In genomic region chr4:77989986-77990385, GRCh38 we compare ENCODE assay signal across 28 cellular contexts.
"Had no signal": no experiment of that assay in that cellular context is flagged by ENCODE, and none has a peak within 500 bp of the region (broad histone marks: within the 10 kb centered on the region; RNA-seq: fewer than 3 reads in every experiment).

No MANE protein-coding gene starts in this region.

- H3K27ac Mint-ChIP-seq: activated CD4-positive, alpha-beta T cell treated with anti-CD3 and anti-CD28 coated beads for 36 hours; activated CD8-positive, alpha-beta memory T cell treated with anti-CD3 and anti-CD28 coated beads, Interleukin-2, amount 10 ng/mL, durations not matched to agents 7 days and 5 days; activated CD8-positive, alpha-beta T cell treated with anti-CD3 and anti-CD28 coated beads, Interleukin-2, amount 10 ng/mL, durations not matched to agents 7 days and 5 days; activated naive CD4-positive, alpha-beta T cell treated with anti-CD3 and anti-CD28 coated beads, Interleukin-2, amount 50 U/mL, for 24 hours; activated naive CD8-positive, alpha-beta T cell treated with anti-CD3 and anti-CD28 coated beads, Interleukin-2, amount 50 U/mL, for 24 hours; activated T-helper 2 cell treated with anti-CD3 and anti-CD28 coated beads, Interferon-gamma antibody, Interleukin-2, Interleukin-4, amounts not matched to agents 10 μg/mL and 5 μg/mL and 100 μg/mL, durations not matched to agents 14 hours and 24 hours and 36 hours; immature natural killer cell; naive thymus-derived CD4-positive, alpha-beta T cell; T-helper 2 cell treated with Interferon-gamma antibody and Interleukin-4, amounts not matched to agents 5 μg/mL and 100 μg/mL, for 36 hours had no signal

- H3K27ac ChIP-seq: heart left ventricle, parathyroid adenoma, spleen, testis, transverse colon had no signal

- H3K9ac ChIP-seq: parathyroid adenoma had no signal

- H3K4me3 ChIP-seq: heart left ventricle, spleen, testis, transverse colon had no signal

- H3K36me3 ChIP-seq: heart left ventricle, spleen, transverse colon had no signal

- DNase-seq: activated CD4-positive, alpha-beta T cell treated with anti-CD3 and anti-CD28 coated beads for 36 hours; activated CD4-positive, CD25-positive, alpha-beta regulatory T cell; activated CD8-positive, alpha-beta memory T cell treated with anti-CD3 and anti-CD28 coated beads, Interleukin-2, amount 10 ng/mL, durations not matched to agents 7 days and 5 days; activated CD8-positive, alpha-beta T cell treated with anti-CD3 and anti-CD28 coated beads, Interleukin-2, amount 10 ng/mL, durations not matched to agents 7 days and 5 days; activated naive CD8-positive, alpha-beta T cell treated with anti-CD3 and anti-CD28 coated beads, Interleukin-2, amount 50 U/mL, for 24 hours; activated T-cell treated with anti-CD3 and anti-CD28 coated beads, Interleukin-2, amount 50 U/mL, for 48 hours; amygdala; central memory CD4-positive, alpha-beta T cell; heart left ventricle; hypothalamus; immature natural killer cell; kidney; left colon; mammary epithelial cell; midbrain; naive thymus-derived CD4-positive, alpha-beta T cell; occipital lobe; right cardiac atrium; spleen; stimulated activated naive CD4-positive, alpha-beta T cell treated with Interleukin-2 at 50 U/mL for 16 hours; testis; transverse colon had no signal

- H3K27me3 ChIP-seq: heart left ventricle, testis, transverse colon had no signal

- ATAC-seq: activated CD4-positive, alpha-beta T cell treated with anti-CD3 and anti-CD28 coated beads for 36 hours; activated CD8-positive, alpha-beta memory T cell treated with anti-CD3 and anti-CD28 coated beads, Interleukin-2, amount 10 ng/mL, durations not matched to agents 7 days and 5 days; activated CD8-positive, alpha-beta T cell treated with anti-CD3 and anti-CD28 coated beads, Interleukin-2, amount 10 ng/mL, durations not matched to agents 7 days and 5 days; activated naive CD8-positive, alpha-beta T cell treated with anti-CD3 and anti-CD28 coated beads, Interleukin-2, amount 50 U/mL, for 24 hours; esophagus mucosa; heart left ventricle; left colon; naive thymus-derived CD4-positive, alpha-beta T cell; right cardiac atrium had no signal

- H3K4me1 Mint-ChIP-seq: activated CD4-positive, alpha-beta T cell treated with anti-CD3 and anti-CD28 coated beads for 36 hours; activated CD8-positive, alpha-beta memory T cell treated with anti-CD3 and anti-CD28 coated beads, Interleukin-2, amount 10 ng/mL, durations not matched to agents 7 days and 5 days; activated naive CD4-positive, alpha-beta T cell treated with anti-CD3 and anti-CD28 coated beads, Interleukin-2, amount 50 U/mL, for 24 hours; activated naive CD8-positive, alpha-beta T cell treated with anti-CD3 and anti-CD28 coated beads, Interleukin-2, amount 50 U/mL, for 24 hours; immature natural killer cell had no signal

- H3K9me3 ChIP-seq: heart left ventricle, spleen, testis, transverse colon had no signal

- H3K36me3 Mint-ChIP-seq: activated CD8-positive, alpha-beta memory T cell treated with anti-CD3 and anti-CD28 coated beads, Interleukin-2, amount 10 ng/mL, durations not matched to agents 7 days and 5 days; activated naive CD4-positive, alpha-beta T cell treated with anti-CD3 and anti-CD28 coated beads, Interleukin-2, amount 50 U/mL, for 24 hours; immature natural killer cell had no signal

- H3K9me3 Mint-ChIP-seq: activated T-helper 2 cell treated with anti-CD3 and anti-CD28 coated beads, Interferon-gamma antibody, Interleukin-2, Interleukin-4, amounts not matched to agents 10 μg/mL and 5 μg/mL and 100 μg/mL, durations not matched to agents 14 hours and 24 hours and 36 hours; T-helper 2 cell treated with Interferon-gamma antibody and Interleukin-4, amounts not matched to agents 5 μg/mL and 100 μg/mL, for 36 hours had no signal

- H2AFZ ChIP-seq: parathyroid adenoma had no signal

- H3K4me3 Mint-ChIP-seq: activated CD4-positive, alpha-beta T cell treated with anti-CD3 and anti-CD28 coated beads for 36 hours; activated CD8-positive, alpha-beta memory T cell treated with anti-CD3 and anti-CD28 coated beads, Interleukin-2, amount 10 ng/mL, durations not matched to agents 7 days and 5 days; activated CD8-positive, alpha-beta T cell treated with anti-CD3 and anti-CD28 coated beads, Interleukin-2, amount 10 ng/mL, durations not matched to agents 7 days and 5 days; activated naive CD4-positive, alpha-beta T cell treated with anti-CD3 and anti-CD28 coated beads, Interleukin-2, amount 50 U/mL, for 24 hours; activated naive CD8-positive, alpha-beta T cell treated with anti-CD3 and anti-CD28 coated beads, Interleukin-2, amount 50 U/mL, for 24 hours; immature natural killer cell; naive thymus-derived CD4-positive, alpha-beta T cell; neural crest cell; T-helper 2 cell treated with Interferon-gamma antibody and Interleukin-4, amounts not matched to agents 5 μg/mL and 100 μg/mL, for 36 hours had no signal

- H3K4me1 ChIP-seq: parathyroid adenoma, spleen, testis, transverse colon had no signal
